In genomic region chr11:107858217-107859070, GRCh38 we compare ENCODE assay signal across 8 cellular contexts. TPM values are rescaled to one million over a fixed set of nuclear protein-coding genes. Genes with fewer than 3 reads are reported as not detected.
DNase-seq lines count a peak whose midpoint lies in the region; ATAC-seq and TF ChIP-seq lines count a peak whose summit lies in the region.

Gene SLC35F2 (minus strand): TSS chr11:107858787. CDS start chr11:107858767, 20 bp downstream.

- H3K4me3 ChIP-seq in AG04450 (ENCODE audit: low read depth, low read length) (peak within 1 kb of the TSS; percentile 87), colonic mucosa (peak within 1 kb of the TSS; percentile 87), liver (ENCODE audit: low read depth in 1 of 3, low read length in 3 of 3) (peak within 1 kb of the TSS; percentile 59 to 66 (median 62))

- DNase-seq in AG04450 (ENCODE audit: low read depth, low spot score): no peak
- DNase-seq in NCI-H226: peak; percentile 78
- peak; percentile 42 for DNase-seq in activated CD4-positive, CD25-positive, alpha-beta regulatory T cell treated with anti-CD3 and anti-CD28 coated beads, Interleukin-2, amount 50 U/mL, for 16 hours (ENCODE audit: low read depth, low spot score)
- peak; percentile 84 for DNase-seq in colonic mucosa
- DNase-seq in stimulated activated CD4-positive, alpha-beta T cell treated with anti-CD3 and anti-CD28 coated beads, Interleukin-4, amount 100 ng/mL, for 24 hours: peak; percentile 70

- POLR2A ChIA-PET in AG04450 (lab: Yijun Ruan, JAX): no interaction called here

- no peaks in the 10 kb centered on the region for H3K36me3 ChIP-seq in colonic mucosa
- no peaks in the 10 kb centered on the region for H3K36me3 ChIP-seq in liver (ENCODE audit: control insufficient read depth in 4 of 4, insufficient read depth in 3 of 4, low read depth in 1 of 4, low read length in 3 of 4)

- H3K9me3 ChIP-seq in AG04450 (ENCODE audit: control insufficient read depth, insufficient read depth, low read length) (no peaks in the 10 kb centered on the region; the same call in 1 of the 2 replicates), colonic mucosa (no peaks in the 10 kb centered on the region), liver (ENCODE audit: control insufficient read depth in 4 of 4, low read length in 3 of 4) (no peaks in the 10 kb centered on the region)

- H3K27me3 ChIP-seq in AG04450 (ENCODE audit: control insufficient read depth, insufficient read depth, low read length) (peaks cover 2% of the 10 kb centered on the region), colonic mucosa (no peaks in the 10 kb centered on the region), liver (ENCODE audit: control insufficient read depth in 4 of 4, insufficient read depth in 4 of 4, low read length in 3 of 4) (no peaks in the 10 kb centered on the region)

- no peaks in the 10 kb centered on the region for H3K4me1 ChIP-seq in colonic mucosa
- peaks cover 6 to 20% (median 18%) of the 10 kb centered on the region in 4 donors for H3K4me1 ChIP-seq in liver (ENCODE audit: control insufficient read depth in 4 of 4, insufficient read depth in 4 of 4, low read length in 3 of 4)

- CTCF ChIA-PET in AG04450 (lab: Charles Lee): interaction anchor here (0.7 kb wide), 1 partner anchor 166 kb away, joined by 11 read pairs; no protein-coding TSS in a partner anchor

- peak; percentile 93 for ATAC-seq in GM18873 (IDR thresholded peaks at IDR 0.05; ENCODE audit: low FRiP score, unreplicated experiment)
- ATAC-seq in HG03103 (IDR thresholded peaks at IDR 0.05; ENCODE audit: low read depth, unreplicated experiment): peak; percentile 87

- H3K9ac ChIP-seq in colonic mucosa (ENCODE audit: low read depth in 2 of 2, low read length in 2 of 2) (peak within 1 kb of the TSS; percentile 88 to 95), liver (ENCODE audit: low read depth in 1 of 2, low read length in 2 of 2) (peak within 1 kb of the TSS in 1 of 2 donors; percentile 53)

- TF ChIP-seq RAD21 in liver (IDR thresholded peaks at IDR 0.05): no peak

- intact Hi-C loops in colonic mucosa (cut with DNase I): loop anchor here (10.0 kb wide), 1 partner anchor 54 kb away; no protein-coding TSS in a partner anchor

- TF ChIP-seq CTCF in AG04450 (IDR thresholded peaks at IDR 0.05; ENCODE audit: low read depth, low read length) (0 out of 2 replicates have a peak, but pooled peaks have one; percentile 2), colonic mucosa (IDR thresholded peaks at IDR 0.05) (no peak), liver (IDR thresholded peaks at IDR 0.05; ENCODE audit: low read depth, low read length, missing input control) (no peak)

- under 1% methylated on average over 73 of the region's 73 CpGs for WGBS in liver

- no peak within 1 kb of the TSS for H3K27ac ChIP-seq in AG04450 (ENCODE audit: low read depth, low read length)
- H3K27ac ChIP-seq in colonic mucosa: peak within 1 kb of the TSS; percentile 89
- H3K27ac ChIP-seq in liver (ENCODE audit: low read depth in 1 of 2, low read length in 2 of 2): no peak within 1 kb of the TSS

TF ChIP-seq in liver, 16 proteins besides CTCF, POLR2A, EP300 and RAD21:
- TF ChIP-seq JUND (IDR thresholded peaks at IDR 0.05) (no peak), EGR1 (IDR thresholded peaks at IDR 0.05; ENCODE audit: low read depth in 2 of 2) (no peak), ATF3 (IDR thresholded peaks at IDR 0.05) (no peak)

RNA-seq across cellular contexts. Expression of gene SLC35F2, which starts in this region (rescaled TPM):
- 8.6 and 9.9 TPM in 2 replicates for polyA plus RNA-seq in AG04450 (2011; rRNA removed)
- polyA minus RNA-seq in AG04450 (2011; rRNA and poly(A)+ RNA removed): 10.3 and 11.0 TPM in 2 replicates
- 10 to 100 TPM; 26.3 to 31.9 TPM for total RNA-seq in colonic mucosa
- total RNA-seq in liver: 1 to 10 TPM in 1 of 2 donors, under 1 TPM in 1; 0.42 to 1.4 TPM
- under 1 TPM; 0.14 to 0.69 TPM for polyA plus RNA-seq in liver

Comparison
In these comparisons a context has a peak if more than half of its experiments do, and no peak if none do; other contexts are left out.
1. RNA of gene SLC35F2 (total RNA-seq): 26.3 to 31.9 TPM in colonic mucosa; 0.42 to 1.4 TPM in liver; every median in the first group is over 10 times any median in the second.
2. Peak in every context shown above with its lines, with median percentiles within 50 percentile points of each other: H3K4me3 ChIP-seq.